In genomic region chr14:95064256-95064655, GRCh38 we compare ENCODE assay signal across 32 cellular contexts.
"Had no signal": no experiment of that assay in that cellular context is flagged by ENCODE, and none has a peak within 500 bp of the region (broad histone marks: within the 10 kb centered on the region; RNA-seq: fewer than 3 reads in every experiment).

No MANE protein-coding gene starts in this region.

- H3K27me3 Mint-ChIP-seq: activated CD4-positive, alpha-beta T cell treated with anti-CD3 and anti-CD28 coated beads for 36 hours; activated CD4-positive, alpha-beta T cell treated with anti-CD3 and anti-CD28 coated beads, Interleukin-2, amount 10 ng/mL, durations not matched to agents 24 days and 14 days; activated CD8-positive, alpha-beta memory T cell treated with anti-CD3 and anti-CD28 coated beads, Interleukin-2, amount 10 ng/mL, durations not matched to agents 7 days and 5 days; activated naive CD4-positive, alpha-beta T cell treated with anti-CD3 and anti-CD28 coated beads, Interleukin-2, amount 50 U/mL, for 24 hours had no signal

- H3K9me3 ChIP-seq: adrenal gland, body of pancreas, colonic mucosa, esophagus squamous epithelium, gastroesophageal sphincter had no signal

- H3K27me3 ChIP-seq: adrenal gland, body of pancreas, colonic mucosa had no signal

- H3K4me1 Mint-ChIP-seq: activated CD4-positive, alpha-beta T cell treated with anti-CD3 and anti-CD28 coated beads for 36 hours; activated CD4-positive, alpha-beta T cell treated with anti-CD3 and anti-CD28 coated beads, Interleukin-2, amount 10 ng/mL, durations not matched to agents 24 days and 14 days; activated naive CD4-positive, alpha-beta T cell treated with anti-CD3 and anti-CD28 coated beads, Interleukin-2, amount 50 U/mL, for 24 hours; activated naive CD8-positive, alpha-beta T cell treated with anti-CD3 and anti-CD28 coated beads, Interleukin-2, amount 50 U/mL, for 24 hours had no signal

- H3K9me3 Mint-ChIP-seq: activated CD4-positive, alpha-beta memory T cell treated with anti-CD3 and anti-CD28 coated beads for 36 hours; activated CD4-positive, alpha-beta T cell treated with anti-CD3 and anti-CD28 coated beads, Interleukin-2, amount 10 ng/mL, durations not matched to agents 24 days and 14 days; activated naive CD4-positive, alpha-beta T cell treated with anti-CD3 and anti-CD28 coated beads for 36 hours; activated naive CD4-positive, alpha-beta T cell treated with anti-CD3 and anti-CD28 coated beads, Interleukin-2, amount 50 U/mL, for 24 hours; activated naive CD8-positive, alpha-beta T cell treated with anti-CD3 and anti-CD28 coated beads for 36 hours; activated naive CD8-positive, alpha-beta T cell treated with anti-CD3 and anti-CD28 coated beads, Interleukin-2, amount 50 U/mL, for 24 hours; activated T-helper 1 cell treated with anti-CD3 and anti-CD28 coated beads, Interleukin-12 subunit alpha, Interleukin-12 subunit beta, Interleukin-2, Interleukin-4 antibody, amounts not matched to agents 30 ng/mL and 10 ng/mL and 1 ng/mL, durations not matched to agents 14 hours and 24 hours and 36 hours; activated T-helper 2 cell treated with anti-CD3 and anti-CD28 coated beads, Interferon-gamma antibody, Interleukin-2, Interleukin-4, amounts not matched to agents 10 μg/mL and 5 μg/mL and 100 μg/mL, durations not matched to agents 14 hours and 24 hours and 36 hours; dendritic cell treated with granulocyte-macrophage colony-stimulating factor and Interleukin-4, amounts not matched to agents 40 ng/mL and 50 ng/mL, for 4 days had no signal

- H3K4me1 ChIP-seq: adrenal gland, body of pancreas, colonic mucosa, esophagus squamous epithelium, gastroesophageal sphincter had no signal

- H3K27ac Mint-ChIP-seq: activated CD4-positive, alpha-beta memory T cell treated with anti-CD3 and anti-CD28 coated beads for 36 hours; activated CD4-positive, alpha-beta T cell treated with anti-CD3 and anti-CD28 coated beads for 36 hours; activated CD4-positive, alpha-beta T cell treated with anti-CD3 and anti-CD28 coated beads, Interleukin-2, amount 10 ng/mL, durations not matched to agents 24 days and 14 days; activated CD8-positive, alpha-beta memory T cell treated with anti-CD3 and anti-CD28 coated beads, Interleukin-2, amount 10 ng/mL, durations not matched to agents 7 days and 5 days; activated CD8-positive, alpha-beta T cell treated with anti-CD3 and anti-CD28 coated beads, Interleukin-2, amount 10 ng/mL, durations not matched to agents 7 days and 5 days; activated naive CD4-positive, alpha-beta T cell treated with anti-CD3 and anti-CD28 coated beads for 36 hours; activated naive CD4-positive, alpha-beta T cell treated with anti-CD3 and anti-CD28 coated beads, Interleukin-2, amount 50 U/mL, for 24 hours; activated naive CD8-positive, alpha-beta T cell treated with anti-CD3 and anti-CD28 coated beads for 36 hours; activated naive CD8-positive, alpha-beta T cell treated with anti-CD3 and anti-CD28 coated beads, Interleukin-2, amount 50 U/mL, for 24 hours; activated T-helper 1 cell treated with anti-CD3 and anti-CD28 coated beads, Interleukin-12 subunit alpha, Interleukin-12 subunit beta, Interleukin-2, Interleukin-4 antibody, amounts not matched to agents 30 ng/mL and 10 ng/mL and 1 ng/mL, durations not matched to agents 14 hours and 24 hours and 36 hours; activated T-helper 2 cell treated with anti-CD3 and anti-CD28 coated beads, Interferon-gamma antibody, Interleukin-2, Interleukin-4, amounts not matched to agents 10 μg/mL and 5 μg/mL and 100 μg/mL, durations not matched to agents 14 hours and 24 hours and 36 hours; dendritic cell treated with granulocyte-macrophage colony-stimulating factor and Interleukin-4, amounts not matched to agents 40 ng/mL and 50 ng/mL, for 4 days had no signal

- H3K36me3 ChIP-seq: adrenal gland, colonic mucosa, esophagus squamous epithelium, gastroesophageal sphincter had no signal

- DNase-seq: activated CD4-positive, alpha-beta memory T cell treated with anti-CD3 and anti-CD28 coated beads for 36 hours; activated CD4-positive, alpha-beta T cell treated with anti-CD3 and anti-CD28 coated beads for 36 hours; activated CD4-positive, alpha-beta T cell treated with anti-CD3 and anti-CD28 coated beads, Interleukin-2, amount 10 ng/mL, durations not matched to agents 24 days and 14 days; activated CD4-positive, CD25-positive, alpha-beta regulatory T cell; activated CD4-positive, CD25-positive, alpha-beta regulatory T cell treated with anti-CD3 and anti-CD28 coated beads, Interleukin-2, amount 50 U/mL, for 72 hours; activated CD8-positive, alpha-beta memory T cell treated with anti-CD3 and anti-CD28 coated beads, Interleukin-2, amount 10 ng/mL, durations not matched to agents 7 days and 5 days; activated CD8-positive, alpha-beta memory T cell treated with anti-CD3 and anti-CD28 coated beads, Interleukin-2, amount 50 U/mL, for 4 hours; activated CD8-positive, alpha-beta T cell treated with anti-CD3 and anti-CD28 coated beads, Interleukin-2, amount 10 ng/mL, durations not matched to agents 7 days and 5 days; activated effector memory CD4-positive, alpha-beta T cell treated with anti-CD3 and anti-CD28 coated beads, Interleukin-2, amount 50 U/mL, for 16 hours; activated naive CD4-positive, alpha-beta T cell treated with anti-CD3 and anti-CD28 coated beads for 36 hours; activated naive CD8-positive, alpha-beta T cell treated with anti-CD3 and anti-CD28 coated beads for 36 hours; activated naive CD8-positive, alpha-beta T cell treated with anti-CD3 and anti-CD28 coated beads, Interleukin-2, amount 50 U/mL, for 24 hours; activated T-cell treated with anti-CD3 and anti-CD28 coated beads, Interleukin-2, amount 50 U/mL, for 1 hour; activated T-cell treated with anti-CD3 and anti-CD28 coated beads, Interleukin-2, amount 50 U/mL, for 48 hours; adrenal gland; amygdala; aorta; body of pancreas; central memory CD4-positive, alpha-beta T cell; cerebellar nuclear complex; colonic mucosa; dorsolateral prefrontal cortex; effector memory CD4-positive, alpha-beta T cell; esophagus squamous epithelium; foreskin melanocyte; T-helper 2 cell had no signal

- H3K4me3 Mint-ChIP-seq: activated CD4-positive, alpha-beta memory T cell treated with anti-CD3 and anti-CD28 coated beads for 36 hours; activated CD4-positive, alpha-beta T cell treated with anti-CD3 and anti-CD28 coated beads for 36 hours; activated CD4-positive, alpha-beta T cell treated with anti-CD3 and anti-CD28 coated beads, Interleukin-2, amount 10 ng/mL, durations not matched to agents 24 days and 14 days; activated CD8-positive, alpha-beta memory T cell treated with anti-CD3 and anti-CD28 coated beads, Interleukin-2, amount 10 ng/mL, durations not matched to agents 7 days and 5 days; activated CD8-positive, alpha-beta T cell treated with anti-CD3 and anti-CD28 coated beads, Interleukin-2, amount 10 ng/mL, durations not matched to agents 7 days and 5 days; activated naive CD4-positive, alpha-beta T cell treated with anti-CD3 and anti-CD28 coated beads for 36 hours; activated naive CD4-positive, alpha-beta T cell treated with anti-CD3 and anti-CD28 coated beads, Interleukin-2, amount 50 U/mL, for 24 hours; activated naive CD8-positive, alpha-beta T cell treated with anti-CD3 and anti-CD28 coated beads for 36 hours; activated naive CD8-positive, alpha-beta T cell treated with anti-CD3 and anti-CD28 coated beads, Interleukin-2, amount 50 U/mL, for 24 hours; activated T-helper 1 cell treated with anti-CD3 and anti-CD28 coated beads, Interleukin-12 subunit alpha, Interleukin-12 subunit beta, Interleukin-2, Interleukin-4 antibody, amounts not matched to agents 30 ng/mL and 10 ng/mL and 1 ng/mL, durations not matched to agents 14 hours and 24 hours and 36 hours; dendritic cell treated with granulocyte-macrophage colony-stimulating factor and Interleukin-4, amounts not matched to agents 40 ng/mL and 50 ng/mL, for 4 days had no signal

- ATAC-seq: activated CD4-positive, alpha-beta T cell treated with anti-CD3 and anti-CD28 coated beads for 36 hours; activated CD8-positive, alpha-beta memory T cell treated with anti-CD3 and anti-CD28 coated beads, Interleukin-2, amount 10 ng/mL, durations not matched to agents 7 days and 5 days; activated CD8-positive, alpha-beta T cell treated with anti-CD3 and anti-CD28 coated beads, Interleukin-2, amount 10 ng/mL, durations not matched to agents 7 days and 5 days; activated naive CD8-positive, alpha-beta T cell treated with anti-CD3 and anti-CD28 coated beads, Interleukin-2, amount 50 U/mL, for 24 hours; body of pancreas; gastroesophageal sphincter had no signal

- H3K27ac ChIP-seq: adrenal gland, body of pancreas, colonic mucosa, dorsolateral prefrontal cortex, epithelial cell of prostate, esophagus squamous epithelium, gastroesophageal sphincter had no signal

- H3K36me3 Mint-ChIP-seq: activated CD4-positive, alpha-beta memory T cell treated with anti-CD3 and anti-CD28 coated beads for 36 hours; activated CD8-positive, alpha-beta memory T cell treated with anti-CD3 and anti-CD28 coated beads, Interleukin-2, amount 10 ng/mL, durations not matched to agents 7 days and 5 days; activated naive CD4-positive, alpha-beta T cell treated with anti-CD3 and anti-CD28 coated beads, Interleukin-2, amount 50 U/mL, for 24 hours; activated naive CD8-positive, alpha-beta T cell treated with anti-CD3 and anti-CD28 coated beads for 36 hours had no signal

- H3K4me3 ChIP-seq: adrenal gland, body of pancreas, colonic mucosa, dorsolateral prefrontal cortex, esophagus squamous epithelium, gastroesophageal sphincter had no signal
